8 cellular contexts compared by ENCODE assay signal in the genomic region with DNA sequence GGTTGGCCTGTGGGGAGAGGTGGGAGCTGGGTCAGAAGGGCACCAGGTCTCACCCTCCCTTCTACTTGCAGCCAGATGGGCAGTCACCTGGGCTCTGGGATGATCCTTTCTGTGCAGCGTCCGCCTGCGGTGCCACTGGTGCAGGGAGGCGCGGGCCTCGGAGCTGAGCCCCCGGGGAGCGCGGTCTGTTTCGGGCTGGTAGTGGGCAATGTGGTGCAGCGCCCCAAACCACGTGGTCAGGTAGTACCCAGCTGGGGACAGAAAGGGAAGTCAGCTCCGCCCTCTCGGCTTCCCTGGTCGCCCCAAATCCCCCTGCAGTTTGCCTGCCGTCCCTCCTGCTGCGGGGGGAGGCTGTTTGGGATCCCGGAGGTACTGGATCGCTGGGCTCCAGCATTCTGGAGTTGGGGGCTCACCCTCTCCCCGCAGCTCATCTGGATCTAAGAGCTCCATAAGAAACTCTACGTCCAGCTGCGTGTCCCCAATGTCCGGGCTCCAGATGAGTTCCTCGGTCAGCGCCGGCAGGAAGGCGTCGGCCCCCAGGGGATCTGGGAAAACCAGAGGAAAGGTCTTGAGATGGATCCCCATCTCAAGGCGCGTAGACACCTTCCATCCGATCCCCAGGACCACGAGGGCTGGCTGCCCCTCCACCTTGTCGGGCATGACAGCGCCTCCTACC. TPM values are rescaled to one million over a fixed set of nuclear protein-coding genes. Genes with fewer than 3 reads are reported as not detected.
DNase-seq lines count a peak whose midpoint lies in the region; ATAC-seq and TF ChIP-seq lines count a peak whose summit lies in the region.

No MANE protein-coding gene starts in this region.

- peaks cover 14% of the 10 kb centered on the region for H3K27me3 Mint-ChIP-seq in neural progenitor cell (ENCODE audit: insufficient read depth, low read depth)

- peak overlapping the region; percentile 64 for H3K4me2 ChIP-seq in neural progenitor cell

- no peaks in the 10 kb centered on the region for H3K36me3 Mint-ChIP-seq in neural progenitor cell

- POLR2A ChIA-PET in RWPE1 (lab: Yijun Ruan, JAX; ENCODE audit: low non-redundant PET), result interaction anchor here (0.6 kb wide), 1 partner anchor 9 kb away, joined by 4 read pairs; no protein-coding TSS in a partner anchor

- H3K4me1 Mint-ChIP-seq in neural progenitor cell, result peaks cover 20% of the 10 kb centered on the region

- ATAC-seq in esophagus mucosa, result peak; percentile 26
- no peak for ATAC-seq in HG03460 (IDR thresholded peaks at IDR 0.05; ENCODE audit: unreplicated experiment)

- TF ChIP-seq POLR2A in erythroblast (IDR thresholded peaks at IDR 0.05; ENCODE audit: low read length), result no peak

- H3K4me3 Mint-ChIP-seq in neural progenitor cell, result peak overlapping the region; percentile 75

- CTCF ChIA-PET in RWPE1 (lab: Yijun Ruan, JAX), result interaction anchor here (0.6 to 0.7 kb wide), 2 partner anchors 22 to 96 kb away, joined by 3 to 5 read pairs; no protein-coding TSS in a partner anchor

- H3K79me2 ChIP-seq in neural progenitor cell (ENCODE audit: low read depth), result no peaks in the 10 kb centered on the region

- peaks cover 2% of the 10 kb centered on the region for H3F3A ChIP-seq in neural progenitor cell (ENCODE audit: low read depth)

- H3K9ac ChIP-seq in ES-I3 (ENCODE audit: low read depth, low read length) (peak overlapping the region; percentile 72; the same call in 1 of the 2 replicates), neural progenitor cell (no peak overlapping the region)

- TF ChIP-seq CTCF in RWPE1 (conservative IDR thresholded peaks at IDR 0.05; ENCODE audit: low read depth) (no peak), neural progenitor cell (IDR thresholded peaks at IDR 0.05) (no peak)

- peaks cover 17% of the 10 kb centered on the region for H3K27me3 ChIP-seq in neural progenitor cell

- H3K9me3 ChIP-seq in ES-I3 (ENCODE audit: control insufficient read depth, insufficient read depth, low read length), result no peaks in the 10 kb centered on the region
- no peaks in the 10 kb centered on the region for H3K9me3 ChIP-seq in neural progenitor cell (ENCODE audit: low read depth)

- H3K27ac ChIP-seq in RWPE1 (peak overlapping the region; percentile 42), neural progenitor cell (no peak overlapping the region)

- H3K27ac Mint-ChIP-seq in neural progenitor cell, result no peak overlapping the region

- H2AFZ ChIP-seq in neural progenitor cell (replicated peaks), result peak overlapping the region; percentile 96

- H3K36me3 ChIP-seq in ES-I3 (ENCODE audit: insufficient read depth, low read length) (no peaks in the 10 kb centered on the region), neural progenitor cell (no peaks in the 10 kb centered on the region)

- no peaks in the 10 kb centered on the region for H4K20me1 ChIP-seq in neural progenitor cell (ENCODE audit: low read depth)

- H3K4me1 ChIP-seq in ES-I3 (ENCODE audit: insufficient read depth, low read length) (no peaks in the 10 kb centered on the region; the same call in 1 of the 2 replicates), neural progenitor cell (peaks cover 3% of the 10 kb centered on the region)

- H3K9me3 Mint-ChIP-seq in neural progenitor cell, result peaks cover 3% of the 10 kb centered on the region

- DNase-seq in RWPE1 (ENCODE audit: low spot score) (no peak), neural progenitor cell (ENCODE audit: low spot score) (no peak), NCI-H146 (lab: John Stamatoyannopoulos, UW) (no peak), cortex of kidney (lab: John Stamatoyannopoulos, UW) (no peak), erythroblast (lab: John Stamatoyannopoulos, UW) (no peak)

- H3K4me3 ChIP-seq in neural progenitor cell, result peak overlapping the region; percentile 28

RNA-seq across cellular contexts. Expression of gene RINL, which starts 8.8 kb away (rescaled TPM):
- total RNA-seq in esophagus mucosa (7.6 TPM), neural progenitor cell (ENCODE audit: low replicate concordance) (4.7 and 5.4 TPM in 2 replicates)

RNA-seq across cellular contexts. Expression of gene HNRNPL, which starts 19.5 kb away (rescaled TPM):
- total RNA-seq in esophagus mucosa, result 236 TPM
- total RNA-seq in neural progenitor cell (ENCODE audit: low replicate concordance), result 436 and 583 TPM in 2 replicates

RNA-seq across cellular contexts. Expression of gene SIRT2, which starts 30.1 kb away (rescaled TPM):
- total RNA-seq in esophagus mucosa (40.3 TPM), neural progenitor cell (ENCODE audit: low replicate concordance) (10.9 and 15.2 TPM in 2 replicates)

RNA-seq across cellular contexts. Expression of gene NFKBIB, which starts 30.5 kb away (rescaled TPM):
- 21.4 TPM for total RNA-seq in esophagus mucosa
- 8.3 and 11.5 TPM in 2 replicates for total RNA-seq in neural progenitor cell (ENCODE audit: low replicate concordance)

RNA-seq across cellular contexts. Expression of gene ECH1, which starts 37.7 kb away (rescaled TPM):
- 182 TPM for total RNA-seq in esophagus mucosa
- total RNA-seq in neural progenitor cell (ENCODE audit: low replicate concordance), result 52.2 and 92.9 TPM in 2 replicates
